In genomic region chr11:2088746-2089535, GRCh38 we compare ENCODE assay signal across 13 cellular contexts. TPM values are rescaled to one million over a fixed set of nuclear protein-coding genes. Genes with fewer than 3 reads are reported as not detected.
A peak's percentile ranks its signal among the peaks of the same experiment; 100 is the strongest.
DNase-seq lines count a peak whose midpoint lies in the region; ATAC-seq, FAIRE-seq and TF ChIP-seq lines count a peak whose summit lies in the region.
"Had no signal": no experiment of that assay in that cellular context is flagged by ENCODE, and none has a peak within 500 bp of the region (broad histone marks: within the 10 kb centered on the region; RNA-seq: fewer than 3 reads in every experiment).

No MANE protein-coding gene starts in this region.

- SMC1A ChIA-PET in GM12878 (lab: Charles Lee; ENCODE audit: uncharacterized antibody, unreplicated experiment), result no interaction called here

- TF ChIP-seq EP300 in GM12878 (IDR thresholded peaks at IDR 0.05; ENCODE audit: borderline replicate concordance in 1 of 2, control insufficient read depth in 1 of 2, low read depth in 2 of 2, low read length in 2 of 2), result no peak

- H3K9ac ChIP-seq in HCT116 (ENCODE audit: low read length), result no peak overlapping the region
- H3K9ac ChIP-seq in GM12878 (ENCODE audit: control insufficient read depth, insufficient read depth, low read length), result no peak overlapping the region

- no peak overlapping the region for H3K4me3 ChIP-seq in HCT116 (replicated peaks in 1 of 2; ENCODE audit: low read depth in 1 of 2, low read length in 2 of 2)
- no peak overlapping the region for H3K4me3 ChIP-seq in GM12878
- no peak overlapping the region for H3K4me3 ChIP-seq in osteoblast (ENCODE audit: insufficient read depth, low read length)
- H3K4me3 ChIP-seq: PC-9 had no signal

- no peaks in the 10 kb centered on the region for H3K79me2 ChIP-seq in HCT116 (ENCODE audit: insufficient read depth, low read length)
- no peaks in the 10 kb centered on the region for H3K79me2 ChIP-seq in GM12878 (ENCODE audit: control insufficient read depth, insufficient read depth, low read length)
- H3K79me2 ChIP-seq in osteoblast (ENCODE audit: insufficient read depth, low read length), result no peaks in the 10 kb centered on the region

- CTCF ChIA-PET in HCT116 (lab: Charles Lee), result interaction anchor here (1.1 to 2.1 kb wide), 2 partner anchors 14 to 62 kb away, joined by 4 to 10 read pairs; no protein-coding TSS in a partner anchor
- CTCF ChIA-PET in GM12878 (lab: Yijun Ruan, JAX), result interaction anchor here (1.7 kb wide), 1 partner anchor 10 kb away, joined by 4 read pairs; no protein-coding TSS in a partner anchor

- peak in 2 of 3 experiments; percentile 20 to 21; a peak in 2 of 6 replicates for TF ChIP-seq CTCF in HCT116 (IDR thresholded peaks at IDR 0.05 in 2 of 3, conservative IDR thresholded peaks at IDR 0.05 in 1 of 3; ENCODE audit: borderline replicate concordance in 1 of 3, insufficient read depth in 1 of 3, low read depth in 2 of 3, low read length in 2 of 3)
- TF ChIP-seq CTCF in GM12878 (IDR thresholded peaks at IDR 0.05 in 2 of 3, conservative IDR thresholded peaks at IDR 0.05 in 1 of 3; ENCODE audit: control insufficient read depth in 2 of 3, extremely low read depth in 1 of 3, insufficient read depth in 1 of 3, low read depth in 3 of 3, low read length in 3 of 3), result 0 out of 6 replicates have a peak, but pooled peaks of 1 of the 3 experiments have one; percentile 11
- peak; percentile 24 for TF ChIP-seq CTCF in osteoblast (IDR thresholded peaks at IDR 0.05; ENCODE audit: extremely low read depth, low read depth, low read length)

- TF ChIP-seq RAD21 in HCT116 (IDR thresholded peaks at IDR 0.05; ENCODE audit: low read depth) (no peak), GM12878 (IDR thresholded peaks at IDR 0.05; ENCODE audit: insufficient read depth, low read depth, low read length) (no peak)

- in situ Hi-C loops in GM12878 (cut with MboI), result no loop called here

- H3K4me1 ChIP-seq in HCT116 (ENCODE audit: control insufficient read depth in 1 of 2, insufficient read depth in 2 of 2, low read length in 2 of 2), result peaks cover 4 to 19% of the 10 kb centered on the region in 2 experiments; a peak in 2 of 4 replicates
- no peaks in the 10 kb centered on the region for H3K4me1 ChIP-seq in GM12878 (ENCODE audit: control insufficient read depth, insufficient read depth, low read length)
- H3K4me1 ChIP-seq in osteoblast (ENCODE audit: insufficient read depth, low read length), result peaks cover 10% of the 10 kb centered on the region

- H3K36me3 ChIP-seq in HCT116 (ENCODE audit: control insufficient read depth in 1 of 2, insufficient read depth in 2 of 2, low read length in 2 of 2) (no peaks in the 10 kb centered on the region), GM12878 (ENCODE audit: control insufficient read depth in 2 of 2, insufficient read depth in 2 of 2, low read length in 1 of 2) (no peaks in the 10 kb centered on the region), osteoblast (ENCODE audit: insufficient read depth, low read length) (no peaks in the 10 kb centered on the region)

- intact Hi-C loops in HCT116 (cut with micrococcal nuclease), result loop anchor here (5.0 kb wide), 1 partner anchor 48 kb away; the partner anchor contains the start of gene IGF2
- intact Hi-C loops in GM12878 (cut with micrococcal nuclease; ENCODE audit: unreplicated experiment), result no loop called here

- 0 out of 2 replicates have a peak overlapping the region, but pooled peaks have one; percentile 8 for H3K4me2 ChIP-seq in HCT116 (ENCODE audit: low read length)
- no peak overlapping the region for H3K4me2 ChIP-seq in GM12878 (ENCODE audit: control insufficient read depth, insufficient read depth)
- no peak overlapping the region for H3K4me2 ChIP-seq in osteoblast (ENCODE audit: insufficient read depth, low read length)
- H3K4me2 ChIP-seq: PC-9 had no signal

- 43% methylated on average over 19 of the region's 19 CpGs for WGBS in GM12878 (ENCODE audit: insufficient coverage, insufficient replicate concordance, low lambda C conversion rate, missing lambda C conversion rate)

- no peak for FAIRE-seq in GM12878 (lab: Jason Lieb, UNC)

- peak; percentile 44 for ATAC-seq in HCT116
- ATAC-seq in GM12878, result peak; percentile 31; the same call in 1 of the 3 replicates

- H2AFZ ChIP-seq in HCT116 (ENCODE audit: low read depth, low read length, poor library complexity, severe bottlenecking) (no peak overlapping the region), GM12878 (ENCODE audit: control insufficient read depth, low read depth, low read length) (no peak overlapping the region), osteoblast (ENCODE audit: low read length) (no peak overlapping the region)
- H2AFZ ChIP-seq: PC-9 had no signal

- BruUV-seq in HCT116 (replicated peaks; lab: Mats Ljungman, UMichigan), result no TSS peak
- no TSS peak for BruUV-seq in GM12878 (replicated peaks; lab: Mats Ljungman, UMichigan)

- H4K20me1 ChIP-seq in HCT116 (ENCODE audit: insufficient read depth) (no peaks in the 10 kb centered on the region), GM12878 (ENCODE audit: control insufficient read depth, insufficient read depth) (no peaks in the 10 kb centered on the region; the same call in 1 of the 2 replicates), osteoblast (ENCODE audit: insufficient read depth, low read length) (no peaks in the 10 kb centered on the region)

- TF ChIP-seq POLR2A in HCT116 (IDR thresholded peaks at IDR 0.05; ENCODE audit: borderline replicate concordance, extremely low read depth, insufficient read depth, insufficient read length), result no peak
- TF ChIP-seq POLR2A in GM12878 (IDR thresholded peaks at IDR 0.05; ENCODE audit: low read depth, low read length), result no peak

- H3K27ac ChIP-seq in HCT116 (ENCODE audit: low read depth, low read length) (no peak overlapping the region), GM12878 (ENCODE audit: control insufficient read depth, insufficient read depth) (no peak overlapping the region), osteoblast (ENCODE audit: low read depth, low read length) (no peak overlapping the region)
- H3K27ac ChIP-seq: 22Rv1, PC-9 had no signal

- DNase-seq in DMS 273 (lab: John Stamatoyannopoulos, UW; ENCODE audit: unreplicated experiment) (peak; percentile 4), DMS 273 treated with DMSO at 0.1 percent for 48 hours (lab: John Stamatoyannopoulos, UW) (no peak), HCT116 (ENCODE audit: low read depth, low spot score) (no peak), GM12878 (ENCODE audit: low read depth, low spot score) (no peak), osteoblast (ENCODE audit: insufficient read length, low spot score, missing footprints) (peak; percentile 84), NOMO-1 treated with dmso at 0.1 percent for 144 hours (lab: John Stamatoyannopoulos, UW; ENCODE audit: unreplicated experiment) (no peak), NCI-H1048 (lab: John Stamatoyannopoulos, UW) (no peak)
- DNase-seq in stimulated activated CD4-positive, alpha-beta T cell treated with anti-CD3 and anti-CD28 coated beads, Interleukin-1b, Interleukin-23, amount 100 ng/mL, for 48 hours, result no peak
- DNase-seq: NCI-H2107, PC-9, T-helper 9 cell had no signal

- H3K27me3 ChIP-seq in HCT116 (ENCODE audit: insufficient read depth, low read length) (no peaks in the 10 kb centered on the region), GM12878 (replicated peaks in 1 of 2; ENCODE audit: control insufficient read depth in 2 of 2, insufficient read depth in 2 of 2, low read length in 1 of 2) (no peaks in the 10 kb centered on the region; a peak in 1 of 4 replicates), osteoblast (ENCODE audit: insufficient read depth, low read length) (no peaks in the 10 kb centered on the region)

- POLR2A ChIA-PET in HCT116 (lab: Charles Lee), result interaction anchor here (1.2 kb wide), 1 partner anchor 9 kb away, joined by 3 read pairs; no protein-coding TSS in a partner anchor
- POLR2A ChIA-PET in GM12878 (lab: Charles Lee), result no interaction called here

- H3K9me3 ChIP-seq in HCT116 (ENCODE audit: control insufficient read depth in 1 of 2, insufficient read depth in 1 of 2, low read depth in 1 of 2, low read length in 2 of 2), result no peaks in the 10 kb centered on the region
- H3K9me3 ChIP-seq in GM12878 (replicated peaks; ENCODE audit: control insufficient read depth, insufficient read depth, low read length), result no peaks in the 10 kb centered on the region; the same call in 1 of the 3 replicates
- peaks cover 7% of the 10 kb centered on the region for H3K9me3 ChIP-seq in osteoblast (ENCODE audit: low read depth, low read length)

- H3K9me2 ChIP-seq in HCT116 (ENCODE audit: insufficient read depth), result no peaks in the 10 kb centered on the region

- RAD21 ChIA-PET in HCT116 (lab: Charles Lee; ENCODE audit: low non-redundant PET in 1 of 2, low total read pairs in 2 of 2, uncharacterized antibody in 2 of 2, unreplicated experiment in 2 of 2) (no interaction called here), GM12878 (lab: Charles Lee; ENCODE audit: unreplicated experiment) (no interaction called here)

TF ChIP-seq in HCT116, 20 proteins besides CTCF, POLR2A, EP300 and RAD21 (continues in another document):
- no peak for TF ChIP-seq POLR2AphosphoS5 (IDR thresholded peaks at IDR 0.05; ENCODE audit: low read depth, low read length)
- no peak for TF ChIP-seq EZH2 (IDR thresholded peaks at IDR 0.05)
- no peak for TF ChIP-seq JUND (IDR thresholded peaks at IDR 0.05)
- no peak for TF ChIP-seq ELF1 (IDR thresholded peaks at IDR 0.05; ENCODE audit: borderline replicate concordance, low read depth)

TF ChIP-seq in GM12878, 131 proteins besides CTCF, POLR2A, EP300 and RAD21 (continues in another document):
- TF ChIP-seq MEF2A (IDR thresholded peaks at IDR 0.05; ENCODE audit: insufficient read depth, low read depth, low read length) (no peak), RELA (IDR thresholded peaks at IDR 0.05; ENCODE audit: borderline replicate concordance, partially characterized antibody) (no peak)

RNA-seq across cellular contexts. Expression of gene IGF2, which starts 50.2 kb away (rescaled TPM):
- total RNA-seq in HCT116 (2021; ENCODE audit: unreplicated experiment) (17.9 TPM), GM12878 (2014; rRNA removed) (not detected in 2 replicates), GM12878 (2014; rRNA removed; fragmentation: Illumina TruSeq; extraction: Trizol) (not detected in 2 replicates), GM12878 (2021) (0.35 and 0.41 TPM in 2 replicates), osteoblast (53.9 and 68.8 TPM in 2 replicates)
- polyA plus RNA-seq in HCT116 (2012), result 12.4 and 15.4 TPM in 2 replicates
- total RNA-seq in GM12878 (2013; cell fraction: nucleolus; rRNA removed), result not detected in 2 replicates
- polyA plus RNA-seq in GM12878 (2011; ENCODE audit: low read depth), result not detected
- polyA plus RNA-seq in GM12878 (2011; rRNA removed) (0.03 TPM in 1 of 2 replicates, not detected in the other), GM12878 (2014; fragmentation: Illumina TruSeq; extraction: Trizol) (not detected in 2 replicates), GM12878 (2014; fragmentation: Nextera tagmentation; extraction: Ambion mirVana) (not detected), GM12878 (2014; rRNA removed) (not detected in 2 replicates), GM12878 (2016; fragmentation: Nextera tagmentation; extraction: Ambion mirVana) (not detected)
- 0.02 TPM in 1 of 2 replicates, not detected in the other for polyA plus RNA-seq in GM12878 (2011; cell fraction: cytosol; rRNA removed)
- 0.04 TPM in 1 of 2 replicates, not detected in the other for polyA plus RNA-seq in GM12878 (2011; cell fraction: nucleus; rRNA removed)
- not detected in 2 replicates for polyA plus RNA-seq in GM12878 (2012)
- polyA minus RNA-seq in GM12878 (2011; rRNA and poly(A)+ RNA removed), result 0.21 TPM in 1 of 2 replicates, not detected in the other
- not detected in 2 replicates for polyA minus RNA-seq in GM12878 (2011; cell fraction: cytosol; rRNA and poly(A)+ RNA removed)
- not detected in 2 replicates for polyA minus RNA-seq in GM12878 (2011; cell fraction: nucleus; rRNA and poly(A)+ RNA removed)
- polyA plus RNA-seq: IgD-negative memory B cell had no signal

Comparison
In these comparisons a context has a peak if more than half of its experiments do, and no peak if none do; other contexts are left out.
1. DNase-seq: peak in DMS 273 (single experiment) and osteoblast (single experiment); none in DMS 273 treated with DMSO at 0.1 percent for 48 hours (single experiment), HCT116 (single experiment), GM12878 (single experiment), stimulated activated CD4-positive, alpha-beta T cell treated with anti-CD3 and anti-CD28 coated beads, Interleukin-1b, Interleukin-23, amount 100 ng/mL, for 48 hours (single experiment), NOMO-1 treated with dmso at 0.1 percent for 144 hours (single experiment) and NCI-H1048 (single experiment).
2. RNA of gene IGF2, which starts 50.2 kb away (total RNA-seq): 53.9 to 68.8 TPM in osteoblast and 17.9 TPM in HCT116 (single experiment); 0.35 to 0.41 TPM in GM12878; every median in the first group is over 10 times any median in the second.